In genomic region chr1:8202182-8202905, GRCh38 we compare ENCODE assay signal across 9 cellular contexts.
DNase-seq lines count a peak whose midpoint lies in the region; ATAC-seq lines count a peak whose summit lies in the region.
"Had no signal": no experiment of that assay in that cellular context is flagged by ENCODE, and none has a peak within 500 bp of the region (broad histone marks: within the 10 kb centered on the region; RNA-seq: fewer than 3 reads in every experiment).

No MANE protein-coding gene starts in this region.

- H3K4me1 ChIP-seq in adipocyte (ENCODE audit: control insufficient read depth, insufficient read depth, low read length) (peaks cover 49% of the 10 kb centered on the region), Karpas-422 (ENCODE audit: low read length) (no peaks in the 10 kb centered on the region)

- H3K36me3 ChIP-seq in adipocyte (ENCODE audit: control insufficient read depth, insufficient read depth, low read length, severe bottlenecking) (no peaks in the 10 kb centered on the region), Karpas-422 (ENCODE audit: insufficient read depth, low read length) (no peaks in the 10 kb centered on the region)

- H3K4me2 ChIP-seq in Karpas-422 (ENCODE audit: low read depth, low read length, poor library complexity, severe bottlenecking) = no peak overlapping the region

- H3K27me3 ChIP-seq in adipocyte (replicated peaks; ENCODE audit: control insufficient read depth, insufficient read depth, low read length) = no peaks in the 10 kb centered on the region
- no peaks in the 10 kb centered on the region for H3K27me3 ChIP-seq in Karpas-422 (ENCODE audit: low read length)

- H3K27ac ChIP-seq in Karpas-422 (ENCODE audit: low read length) = no peak overlapping the region

- H3K9me3 ChIP-seq in adipocyte (ENCODE audit: control insufficient read depth, low read length) (no peaks in the 10 kb centered on the region), Karpas-422 (ENCODE audit: low read length) (no peaks in the 10 kb centered on the region)

- H3K36me3 Mint-ChIP-seq in activated naive CD4-positive, alpha-beta T cell treated with anti-CD3 and anti-CD28 coated beads, Interleukin-2, amount 50 U/mL, for 72 hours = no peaks in the 10 kb centered on the region

- H3K9ac ChIP-seq in adipocyte (ENCODE audit: low read length) (peak overlapping the region; percentile 71), Karpas-422 (ENCODE audit: low read length) (no peak overlapping the region)

- DNase-seq in Daoy (ENCODE audit: low read depth) (peak; percentile 67), adipocyte (ENCODE audit: low read depth) (peak; percentile 90), left cardiac atrium (peak; percentile 64), retina (peak; percentile 51), Karpas-422 (no peak), cortex of kidney (lab: John Stamatoyannopoulos, UW) (no peak)
- DNase-seq in activated naive CD4-positive, alpha-beta T cell treated with anti-CD3 and anti-CD28 coated beads, Interleukin-2, amount 50 U/mL, for 72 hours (ENCODE audit: low spot score in 2 of 2) = no peak
- DNase-seq in stimulated activated CD4-positive, alpha-beta T cell treated with anti-CD3 and anti-CD28 coated beads, Interleukin-2, amount 100 ng/mL, for 24 hours = no peak
- DNase-seq: NCI-H1694 had no signal

- H3K27ac Mint-ChIP-seq in activated naive CD4-positive, alpha-beta T cell treated with anti-CD3 and anti-CD28 coated beads, Interleukin-2, amount 50 U/mL, for 72 hours = no peak overlapping the region

- H3K4me3 ChIP-seq in adipocyte (ENCODE audit: low read length) (peak overlapping the region; percentile 54), Karpas-422 (ENCODE audit: low read length) (no peak overlapping the region)

- intact Hi-C loops in left cardiac atrium (cut with DNase I) = no loop called here

- no peaks in the 10 kb centered on the region for H3K79me2 ChIP-seq in Karpas-422 (ENCODE audit: low read length)

- no peaks in the 10 kb centered on the region for H3K9me3 Mint-ChIP-seq in activated naive CD4-positive, alpha-beta T cell treated with anti-CD3 and anti-CD28 coated beads, Interleukin-2, amount 50 U/mL, for 72 hours

- H4K20me1 ChIP-seq in Karpas-422 (ENCODE audit: insufficient read depth, low read depth, low read length) = no peaks in the 10 kb centered on the region

- no peaks in the 10 kb centered on the region for H3K9me2 ChIP-seq in Karpas-422 (replicated peaks; ENCODE audit: insufficient read depth, low read length)

- ATAC-seq in left cardiac atrium = peak; percentile 74 to 88
- ATAC-seq in activated naive CD4-positive, alpha-beta T cell treated with anti-CD3 and anti-CD28 coated beads, Interleukin-2, amount 50 U/mL, for 72 hours = no peak

- no peak overlapping the region for H2AFZ ChIP-seq in Karpas-422 (ENCODE audit: low read length)

Comparison
In these comparisons a context has a peak if more than half of its experiments do, and no peak if none do; other contexts are left out.
1. DNase-seq: peak in Daoy (single experiment), adipocyte (single experiment), left cardiac atrium (single experiment) and retina (single experiment); none in Karpas-422 (single experiment), cortex of kidney (single experiment), activated naive CD4-positive, alpha-beta T cell treated with anti-CD3 and anti-CD28 coated beads, Interleukin-2, amount 50 U/mL, for 72 hours (0 of 2) and stimulated activated CD4-positive, alpha-beta T cell treated with anti-CD3 and anti-CD28 coated beads, Interleukin-2, amount 100 ng/mL, for 24 hours (0 of 2).
2. ATAC-seq: peak in left cardiac atrium (2 of 2); none in activated naive CD4-positive, alpha-beta T cell treated with anti-CD3 and anti-CD28 coated beads, Interleukin-2, amount 50 U/mL, for 72 hours (0 of 2).